In genomic region chr3:53554559-53555511, GRCh38 we compare ENCODE assay signal across 10 cellular contexts.
A peak's percentile ranks its signal among the peaks of the same experiment; 100 is the strongest.
DNase-seq lines count a peak whose midpoint lies in the region; ATAC-seq and TF ChIP-seq lines count a peak whose summit lies in the region.
"Had no signal": no experiment of that assay in that cellular context is flagged by ENCODE, and none has a peak within 500 bp of the region (broad histone marks: within the 10 kb centered on the region; RNA-seq: fewer than 3 reads in every experiment).

No MANE protein-coding gene starts in this region.

- DNase-seq in activated CD4-positive, CD25-positive, alpha-beta regulatory T cell treated with anti-CD3 and anti-CD28 coated beads, Interleukin-2, amount 50 U/mL, for 72 hours: no peak
- DNase-seq in stimulated activated CD4-positive, alpha-beta T cell treated with anti-CD3 and anti-CD28 coated beads, Interleukin-2, amount 100 ng/mL, for 48 hours: peak; percentile 16 to 39
- no peak for DNase-seq in foreskin fibroblast
- DNase-seq in SKM-1 (lab: John Stamatoyannopoulos, UW; ENCODE audit: unreplicated experiment): no peak
- DNase-seq in hypothalamus (lab: John Stamatoyannopoulos, UW): no peak
- DNase-seq: activated naive CD8-positive, alpha-beta T cell treated with anti-CD3 and anti-CD28 coated beads, Interleukin-2, amount 10 ng/mL, durations not matched to agents 7 days and 5 days; SJCRH30 had no signal

- TF ChIP-seq CTCF in foreskin fibroblast (IDR thresholded peaks at IDR 0.05; ENCODE audit: low read depth, low read length): no peak

- peak; percentile 41 to 67 for ATAC-seq in activated CD4-positive, CD25-positive, alpha-beta regulatory T cell treated with anti-CD3 and anti-CD28 coated beads, Interleukin-2, amount 50 U/mL, for 24 hours
- peak; percentile 81 for ATAC-seq in GM21619 (IDR thresholded peaks at IDR 0.05; ENCODE audit: unreplicated experiment)
- peak; percentile 86 for ATAC-seq in HG03439 (IDR thresholded peaks at IDR 0.05; ENCODE audit: unreplicated experiment)

- H3K4me3 ChIP-seq in foreskin fibroblast (ENCODE audit: low read depth in 1 of 2, low read length in 2 of 2): no peak overlapping the region
- H3K4me3 ChIP-seq: SJCRH30 had no signal

Comparison
In these comparisons a context has a peak if more than half of its experiments do, and no peak if none do; other contexts are left out.
1. DNase-seq: peak in stimulated activated CD4-positive, alpha-beta T cell treated with anti-CD3 and anti-CD28 coated beads, Interleukin-2, amount 100 ng/mL, for 48 hours (2 of 2); none in activated CD4-positive, CD25-positive, alpha-beta regulatory T cell treated with anti-CD3 and anti-CD28 coated beads, Interleukin-2, amount 50 U/mL, for 72 hours (single experiment), foreskin fibroblast (0 of 2), SKM-1 (single experiment) and hypothalamus (0 of 51).
2. Peak in every context shown above with its lines, with median percentiles within 50 percentile points of each other: ATAC-seq.